26 cellular contexts compared by ENCODE assay signal in the genomic region with DNA sequence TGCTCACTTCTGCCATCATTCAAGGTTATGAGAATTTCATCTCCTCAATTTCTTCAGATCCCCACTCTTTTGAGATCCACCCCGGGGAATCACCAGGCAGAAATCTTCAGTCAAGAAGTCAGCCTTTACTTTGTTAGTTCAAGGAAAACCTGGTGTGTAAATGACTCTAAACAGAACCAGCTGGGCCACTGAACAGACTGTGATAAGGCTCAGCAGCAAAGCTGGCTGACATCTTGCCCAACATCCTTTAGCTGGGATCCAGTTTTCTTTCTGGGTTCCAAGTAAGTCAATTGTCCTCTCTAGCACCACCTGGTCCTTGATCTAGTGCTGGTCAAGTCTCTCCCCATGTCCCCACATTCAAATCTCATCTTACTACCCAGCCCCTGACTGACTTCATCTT. TPM values are rescaled to one million over a fixed set of nuclear protein-coding genes. Genes with fewer than 3 reads are reported as not detected.
DNase-seq lines count a peak whose midpoint lies in the region; ATAC-seq and TF ChIP-seq lines count a peak whose summit lies in the region.
"Had no signal": no experiment of that assay in that cellular context is flagged by ENCODE, and none has a peak within 500 bp of the region (broad histone marks: within the 10 kb centered on the region; RNA-seq: fewer than 3 reads in every experiment).

No MANE protein-coding gene starts in this region.

- no peak overlapping the region for H4K91ac ChIP-seq in mesenchymal stem cell (ENCODE audit: low read length)

- H3K14ac ChIP-seq in mesenchymal stem cell (ENCODE audit: low read length in 2 of 2): no peak overlapping the region

- TF ChIP-seq POLR2A in heart left ventricle (IDR thresholded peaks at IDR 0.05): no peak

- no peak overlapping the region for H2BK12ac ChIP-seq in mesenchymal stem cell (ENCODE audit: low read length in 2 of 2)

- no peak overlapping the region for H2BK5ac ChIP-seq in mesenchymal stem cell (ENCODE audit: low read depth, low read length, poor library complexity, severe bottlenecking)

- H3K9me3 ChIP-seq in Karpas-422 (ENCODE audit: low read length) (no peaks in the 10 kb centered on the region), heart left ventricle (no peaks in the 10 kb centered on the region), mesenchymal stem cell (ENCODE audit: control insufficient read depth, low read length) (no peaks in the 10 kb centered on the region)
- H3K9me3 ChIP-seq: adrenal gland, ovary, SK-N-SH, vagina had no signal

- peak overlapping the region; percentile 83 for H3K4me2 ChIP-seq in Karpas-422 (ENCODE audit: low read depth, low read length, poor library complexity, severe bottlenecking)
- no peak overlapping the region for H3K4me2 ChIP-seq in mesenchymal stem cell (ENCODE audit: low read length, poor library complexity, severe bottlenecking)
- H3K4me2 ChIP-seq: SK-N-SH had no signal

- H2AK5ac ChIP-seq in mesenchymal stem cell (ENCODE audit: low read length, severe bottlenecking): peak overlapping the region; percentile 55

- H2AFZ ChIP-seq in Karpas-422 (ENCODE audit: low read length) (no peak overlapping the region), mesenchymal stem cell (ENCODE audit: low read depth, low read length) (no peak overlapping the region)

- H3K27me3 ChIP-seq in Karpas-422 (ENCODE audit: low read length) (no peaks in the 10 kb centered on the region), heart left ventricle (peaks cover 0 to 3% (median 0%) of the 10 kb centered on the region in 9 donors), mesenchymal stem cell (ENCODE audit: control insufficient read depth in 1 of 2, insufficient read depth in 1 of 2, low read length in 2 of 2) (peaks cover 0 to 21% of the 10 kb centered on the region in 2 experiments)
- H3K27me3 ChIP-seq: adrenal gland, ovary, vagina had no signal

- intact Hi-C loops in heart left ventricle (cut with DNase I): no loop called here

- H3K4me1 ChIP-seq in Karpas-422 (ENCODE audit: low read length) (peaks cover 97% of the 10 kb centered on the region), heart left ventricle (peaks cover 0 to 52% (median 23%) of the 10 kb centered on the region in 12 donors), mesenchymal stem cell (ENCODE audit: control insufficient read depth, insufficient read depth, low read depth, low read length) (peaks cover 42% of the 10 kb centered on the region)

- DNase-seq in Karpas-422: no peak
- DNase-seq in heart left ventricle: peak in 1 of 5 donors; percentile 54
- DNase-seq in mesenchymal stem cell: no peak
- DNase-seq in superior temporal gyrus (ENCODE audit: extremely low spot score): peak; percentile 24
- no peak for DNase-seq in stimulated activated CD4-positive, alpha-beta T cell treated with anti-CD3 and anti-CD28 coated beads, Interleukin-4, amount 100 ng/mL, for 4 hours
- DNase-seq in HEK293T (ENCODE audit: extremely low spot score): no peak
- no peak for DNase-seq in OCI-M2 (lab: John Stamatoyannopoulos, UW; ENCODE audit: unreplicated experiment)
- DNase-seq: activated CD4-positive, alpha-beta T cell treated with anti-CD3 and anti-CD28 coated beads for 48 hours; activated naive CD4-positive, alpha-beta T cell treated with Interleukin-2 at 50 U/mL for 16 hours; activated T-cell treated with anti-CD3 and anti-CD28 coated beads, Interleukin-2, amount 50 U/mL, for 48 hours; adrenal gland; CD4-positive, alpha-beta T cell; central memory CD4-positive, alpha-beta T cell; DMS 273 treated with DMSO at 0.1 percent for 48 hours; left cardiac atrium; natural killer cell; NCI-H1092; NCI-H2029; NCI-H2227 treated with DMSO at 0.1 percent for 48 hours; ovary; RPMI8226; T-helper 17 cell had no signal

- no peaks in the 10 kb centered on the region for H3K9me2 ChIP-seq in Karpas-422 (replicated peaks; ENCODE audit: insufficient read depth, low read length)
- H3K9me2 ChIP-seq: SK-N-SH had no signal

- no peak overlapping the region for H3K4ac ChIP-seq in mesenchymal stem cell (ENCODE audit: low read depth in 1 of 2, low read length in 2 of 2)

- peaks cover 82% of the 10 kb centered on the region for H3K79me2 ChIP-seq in Karpas-422 (ENCODE audit: low read length)

- ATAC-seq in heart left ventricle: peak in 2 of 4 donors; percentile 13 to 50
- ATAC-seq in HG03135 (IDR thresholded peaks at IDR 0.05; ENCODE audit: unreplicated experiment): no peak
- ATAC-seq: natural killer cell, T-helper 17 cell had no signal

- POLR2A ChIA-PET in HEK293T (lab: Yijun Ruan, JAX): interaction anchor here (1.1 kb wide), 1 partner anchor 12 kb away, joined by 3 read pairs; the partner anchor contains the start of gene CLMN

- CTCF ChIA-PET in HEK293T (lab: Yijun Ruan, JAX): no interaction called here

- no peak overlapping the region for H2BK15ac ChIP-seq in mesenchymal stem cell (ENCODE audit: low read depth, poor library complexity, severe bottlenecking)

- no peak for TF ChIP-seq CTCF in heart left ventricle (IDR thresholded peaks at IDR 0.05)

- no peak overlapping the region for H3K18ac ChIP-seq in mesenchymal stem cell (ENCODE audit: low read depth in 1 of 2, low read length in 2 of 2)

- no peaks in the 10 kb centered on the region for H4K20me1 ChIP-seq in Karpas-422 (ENCODE audit: insufficient read depth, low read depth, low read length)

- no peak overlapping the region for H3K23ac ChIP-seq in mesenchymal stem cell (ENCODE audit: low read length in 2 of 2)

- peak overlapping the region; percentile 74; the same call in 1 of the 2 replicates for H3K9ac ChIP-seq in Karpas-422 (ENCODE audit: low read length)
- H3K9ac ChIP-seq in mesenchymal stem cell (ENCODE audit: low read length): no peak overlapping the region
- H3K9ac ChIP-seq: SK-N-SH had no signal

- peaks cover 42% of the 10 kb centered on the region for H3K79me1 ChIP-seq in mesenchymal stem cell (replicated peaks; ENCODE audit: low read length, poor library complexity, severe bottlenecking)

- H3K4me3 ChIP-seq in Karpas-422 (ENCODE audit: low read length): no peak overlapping the region
- H3K4me3 ChIP-seq in heart left ventricle: no peak overlapping the region
- H3K4me3 ChIP-seq in mesenchymal stem cell (ENCODE audit: insufficient read depth in 1 of 2, low read depth in 1 of 2, low read length in 2 of 2): no peak overlapping the region
- H3K4me3 ChIP-seq: adrenal gland, ovary, vagina had no signal

- H3K27ac ChIP-seq in Karpas-422 (ENCODE audit: low read length): peak overlapping the region; percentile 98
- peak overlapping the region in 11 of 12 donors; percentile 16 to 69 (median 49) for H3K27ac ChIP-seq in heart left ventricle
- no peak overlapping the region for H3K27ac ChIP-seq in mesenchymal stem cell (ENCODE audit: low read length, poor library complexity, severe bottlenecking)
- H3K27ac ChIP-seq: adrenal gland, ovary, vagina, VCaP had no signal

- no peak overlapping the region for H4K8ac ChIP-seq in mesenchymal stem cell (ENCODE audit: low read length)

- H3K36me3 ChIP-seq in Karpas-422 (ENCODE audit: insufficient read depth, low read length) (peaks cover 11% of the 10 kb centered on the region; the same call in 1 of the 2 replicates), heart left ventricle (no peaks in the 10 kb centered on the region), mesenchymal stem cell (ENCODE audit: control insufficient read depth in 1 of 2, insufficient read depth in 2 of 2, low read depth in 1 of 2, low read length in 2 of 2) (peaks cover 0 to 15% of the 10 kb centered on the region in 2 experiments)
- H3K36me3 ChIP-seq: adrenal gland, ovary, vagina had no signal

- 60 to 76% (median 67%) methylated on average over 1 of the region's 1 CpG for WGBS in heart left ventricle, 4 donors
- WGBS in mesenchymal stem cell: 94% methylated on average over 1 of the region's 1 CpG

- no peak overlapping the region for H2BK120ac ChIP-seq in mesenchymal stem cell (ENCODE audit: low read depth, low read length)

TF ChIP-seq in HEK293T, 16 proteins besides CTCF, POLR2A, EP300 and RAD21:
- TF ChIP-seq TARDBP (IDR thresholded peaks at IDR 0.05) (no peak), LEF1 (IDR thresholded peaks at IDR 0.05; ENCODE audit: borderline replicate concordance) (no peak)

RNA-seq across cellular contexts. Expression of gene CLMN, which starts 11.6 kb away (rescaled TPM):
- total RNA-seq in Karpas-422 (2014; rRNA removed; shearing (Covaris generic); ENCODE audit: low replicate concordance): 40.1 and 56.1 TPM in 2 replicates
- 10 to 100 TPM in 1 of 9 donors, 1 to 10 TPM in 8; 4.6 to 10.2 (median 6.8) TPM for total RNA-seq in heart left ventricle
- polyA plus RNA-seq in heart left ventricle: 1 to 10 TPM; 3.1 to 4.3 TPM
- 1.9 TPM for polyA plus RNA-seq in mesenchymal stem cell (2013, experiment 1 of 2)
- 1.6 TPM for polyA plus RNA-seq in mesenchymal stem cell (2013, experiment 2 of 2)
